In the genomic region with DNA sequence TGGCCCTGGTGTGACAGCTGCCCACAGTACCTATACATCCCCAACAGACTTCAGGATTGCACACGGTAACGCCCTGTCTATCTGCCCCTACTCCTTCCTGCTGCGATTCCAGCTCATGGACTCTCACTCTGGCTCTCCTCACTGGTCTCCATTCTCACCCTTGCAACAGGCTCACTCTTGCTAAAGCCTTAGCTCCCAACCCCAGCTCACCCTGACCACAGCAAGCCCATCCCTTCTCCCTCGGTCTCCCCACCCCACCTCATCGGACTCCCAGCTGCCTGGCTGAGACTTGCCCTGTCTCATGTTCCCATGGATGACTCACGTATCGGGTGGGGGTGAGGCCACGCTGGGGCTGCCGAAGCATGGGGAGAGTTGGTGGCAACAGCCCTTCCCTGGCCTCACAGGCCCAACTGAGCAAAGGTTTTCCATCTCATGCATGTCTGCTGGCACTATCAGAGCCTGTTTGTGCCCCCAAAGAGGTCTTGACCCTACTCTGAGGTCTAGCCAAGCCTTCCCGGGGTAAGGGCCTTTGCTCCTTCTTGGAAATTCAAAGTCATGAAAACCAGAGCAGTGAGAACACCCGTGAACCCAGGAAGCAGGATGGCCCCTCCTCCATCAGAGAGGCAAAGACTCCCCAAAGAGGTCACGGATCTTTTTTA, we compare ENCODE assay signal across 9 cellular contexts. TPM values are rescaled to one million over a fixed set of nuclear protein-coding genes. Genes with fewer than 3 reads are reported as not detected.
A peak's percentile ranks its signal among the peaks of the same experiment; 100 is the strongest.
DNase-seq lines count a peak whose midpoint lies in the region; ATAC-seq and TF ChIP-seq lines count a peak whose summit lies in the region.
"Had no signal": no experiment of that assay in that cellular context is flagged by ENCODE, and none has a peak within 500 bp of the region (broad histone marks: within the 10 kb centered on the region; RNA-seq: fewer than 3 reads in every experiment).

No MANE protein-coding gene starts in this region.

- CTCF ChIA-PET in CD4-positive, alpha-beta T cell (lab: Charles Lee) = no interaction called here

- DNase-seq in COLO668 (lab: John Stamatoyannopoulos, UW; ENCODE audit: unreplicated experiment) (peak; percentile 55), SJCRH30 (peak; percentile 99), psoas muscle (peak; percentile 93 to 96), SKM-1 treated with dmso at 0.1 percent for 144 hours (lab: John Stamatoyannopoulos, UW; ENCODE audit: unreplicated experiment) (no peak)
- no peak for DNase-seq in CD4-positive, alpha-beta T cell
- no peak for DNase-seq in activated effector memory CD4-positive, alpha-beta T cell treated with Interleukin-2 at 50 U/mL for 16 hours

- H3K9me3 ChIP-seq in SJCRH30 (replicated peaks) (no peaks in the 10 kb centered on the region), gastroesophageal sphincter (no peaks in the 10 kb centered on the region), psoas muscle (no peaks in the 10 kb centered on the region)
- H3K9me3 ChIP-seq in CD4-positive, alpha-beta T cell (ENCODE audit: control insufficient read depth, low read length) = no peaks in the 10 kb centered on the region

- ATAC-seq in gastroesophageal sphincter (peak; percentile 86), psoas muscle (peak; percentile 85 to 88 (median 86)), HG02610 (IDR thresholded peaks at IDR 0.05; ENCODE audit: unreplicated experiment) (no peak)
- no peak for ATAC-seq in CD4-positive, alpha-beta T cell (ENCODE audit: poor library complexity)

- TF ChIP-seq POLR2A in gastroesophageal sphincter (IDR thresholded peaks at IDR 0.05) = no peak

- no peaks in the 10 kb centered on the region for H3K36me3 Mint-ChIP-seq in CD4-positive, alpha-beta T cell (ENCODE audit: low read depth)
- H3K36me3 Mint-ChIP-seq: activated naive CD4-positive, alpha-beta T cell treated with anti-CD3 and anti-CD28 coated beads, Interleukin-2, amount 50 U/mL, for 24 hours had no signal

- intact Hi-C loops in psoas muscle (cut with DNase I) = no loop called here
- intact Hi-C loops in CD4-positive, alpha-beta T cell (cut with DNase I, micrococcal nuclease) = no loop called here

- no peak for TF ChIP-seq EP300 in gastroesophageal sphincter (IDR thresholded peaks at IDR 0.05)

- no peak overlapping the region for H3K4me3 Mint-ChIP-seq in CD4-positive, alpha-beta T cell
- H3K4me3 Mint-ChIP-seq: activated naive CD4-positive, alpha-beta T cell treated with anti-CD3 and anti-CD28 coated beads, Interleukin-2, amount 50 U/mL, for 24 hours had no signal

- no peak overlapping the region for H3K27ac Mint-ChIP-seq in CD4-positive, alpha-beta T cell
- H3K27ac Mint-ChIP-seq: activated naive CD4-positive, alpha-beta T cell treated with anti-CD3 and anti-CD28 coated beads, Interleukin-2, amount 50 U/mL, for 24 hours had no signal

- peaks cover 52% of the 10 kb centered on the region for H3K4me1 ChIP-seq in SJCRH30
- peaks cover 5 to 77% (median 23%) of the 10 kb centered on the region in 3 donors for H3K4me1 ChIP-seq in gastroesophageal sphincter
- H3K4me1 ChIP-seq in psoas muscle = peaks cover 79% of the 10 kb centered on the region

- peaks cover 7% of the 10 kb centered on the region for H3K27me3 Mint-ChIP-seq in CD4-positive, alpha-beta T cell

- POLR2A ChIA-PET in CD4-positive, alpha-beta T cell (lab: Charles Lee) = no interaction called here

- H3K27me3 ChIP-seq in SJCRH30 = no peaks in the 10 kb centered on the region
- no peaks in the 10 kb centered on the region for H3K27me3 ChIP-seq in gastroesophageal sphincter
- H3K27me3 ChIP-seq in psoas muscle (ENCODE audit: insufficient read depth in 3 of 3, low read length in 2 of 3) = no peaks in the 10 kb centered on the region
- no peaks in the 10 kb centered on the region for H3K27me3 ChIP-seq in CD4-positive, alpha-beta T cell (ENCODE audit: control insufficient read depth, insufficient read depth, low read length)

- H3K36me3 ChIP-seq in SJCRH30 (peaks cover 18% of the 10 kb centered on the region; the same call in 1 of the 2 replicates), gastroesophageal sphincter (peaks cover 0 to 22% of the 10 kb centered on the region in 2 donors), psoas muscle (ENCODE audit: insufficient read depth in 1 of 2, low read depth in 1 of 2) (peaks cover 0 to 22% of the 10 kb centered on the region in 2 donors)

- WGBS in gastroesophageal sphincter (ENCODE audit: low coverage in 1 of 2), 2 donors = 48 to 65% methylated on average over 5 to 7 of the region's 12 CpGs
- WGBS in psoas muscle, 3 donors = 31 to 38% (median 37%) methylated on average over 12 of the region's 12 CpGs

- peak overlapping the region; percentile 87 for H3K27ac ChIP-seq in SJCRH30
- peak overlapping the region; percentile 18 to 97 (median 78) for H3K27ac ChIP-seq in gastroesophageal sphincter
- H3K27ac ChIP-seq in psoas muscle = peak overlapping the region; percentile 98
- no peak overlapping the region for H3K27ac ChIP-seq in CD4-positive, alpha-beta T cell (ENCODE audit: low read depth, low read length)

- H3K4me3 ChIP-seq in SJCRH30 = no peak overlapping the region
- no peak overlapping the region for H3K4me3 ChIP-seq in gastroesophageal sphincter
- no peak overlapping the region for H3K4me3 ChIP-seq in psoas muscle

- TF ChIP-seq CTCF in gastroesophageal sphincter (IDR thresholded peaks at IDR 0.05) (no peak), psoas muscle (IDR thresholded peaks at IDR 0.05) (no peak)
- TF ChIP-seq CTCF in CD4-positive, alpha-beta T cell (IDR thresholded peaks at IDR 0.05) = no peak

- H3K4me1 Mint-ChIP-seq in CD4-positive, alpha-beta T cell (ENCODE audit: low read depth) = no peaks in the 10 kb centered on the region
- H3K4me1 Mint-ChIP-seq: activated naive CD4-positive, alpha-beta T cell treated with anti-CD3 and anti-CD28 coated beads, Interleukin-2, amount 50 U/mL, for 24 hours had no signal

- no peaks in the 10 kb centered on the region for H3K9me3 Mint-ChIP-seq in CD4-positive, alpha-beta T cell
- H3K9me3 Mint-ChIP-seq: activated naive CD4-positive, alpha-beta T cell treated with anti-CD3 and anti-CD28 coated beads, Interleukin-2, amount 50 U/mL, for 24 hours had no signal

RNA-seq across cellular contexts. Expression of gene PHLDA3, which starts 7.1 kb away (rescaled TPM):
- total RNA-seq in SJCRH30 (2014; rRNA removed; shearing (Covaris generic)) = 30.8 and 33.9 TPM in 2 replicates
- 100 to 1,000 TPM in 1 of 4 donors, 10 to 100 TPM in 3; 69.2 to 153 (median 84.7) TPM for total RNA-seq in gastroesophageal sphincter
- total RNA-seq in psoas muscle = 100 to 1,000 TPM in 1 of 4 donors, 10 to 100 TPM in 3; 41.8 to 116 (median 78.9) TPM
- polyA plus RNA-seq in psoas muscle = 10 to 100 TPM; 42.3 to 62.4 (median 55.1) TPM
- total RNA-seq in CD4-positive, alpha-beta T cell = under 1 TPM; 0.45 to 0.71 TPM

RNA-seq across cellular contexts. Expression of gene TNNI1, which starts 40.4 kb away (rescaled TPM):
- 230 and 281 TPM in 2 replicates for total RNA-seq in SJCRH30 (2014; rRNA removed; shearing (Covaris generic))
- total RNA-seq in gastroesophageal sphincter = not detected
- 1,000 to 10,000 TPM; 2,137 to 4,600 (median 3,389) TPM for total RNA-seq in psoas muscle
- 1,000 to 10,000 TPM in 2 of 3 donors, 100 to 1,000 TPM in 1; 734 to 2,687 (median 2,500) TPM for polyA plus RNA-seq in psoas muscle
- not detected for total RNA-seq in CD4-positive, alpha-beta T cell

RNA-seq across cellular contexts. Expression of gene CSRP1, which starts 45.0 kb away (rescaled TPM):
- total RNA-seq in SJCRH30 (2014; rRNA removed; shearing (Covaris generic)) = 80.6 and 84.6 TPM in 2 replicates
- total RNA-seq in gastroesophageal sphincter (1,000 to 10,000 TPM; 4,484 to 9,179 (median 5,319) TPM), psoas muscle (10 to 100 TPM; 14.7 to 27.7 (median 24.3) TPM)
- polyA plus RNA-seq in psoas muscle = 10 to 100 TPM; 21.1 to 26.4 (median 23.2) TPM
- 10 to 100 TPM; 34.8 to 39.9 TPM for total RNA-seq in CD4-positive, alpha-beta T cell

Comparison
In these comparisons a context has a peak if more than half of its experiments do, and no peak if none do; other contexts are left out.
1. DNase-seq: peak in COLO668 (single experiment), SJCRH30 (2 of 2) and psoas muscle (2 of 2); none in CD4-positive, alpha-beta T cell (0 of 10), activated effector memory CD4-positive, alpha-beta T cell treated with Interleukin-2 at 50 U/mL for 16 hours (single experiment) and SKM-1 treated with dmso at 0.1 percent for 144 hours (single experiment).
2. ATAC-seq: peak in gastroesophageal sphincter (single experiment) and psoas muscle (4 of 4); none in HG02610 (single experiment) and CD4-positive, alpha-beta T cell (single experiment).
3. RNA of gene PHLDA3, which starts 7.1 kb away (total RNA-seq): 69.2 to 153 TPM in gastroesophageal sphincter, 41.8 to 116 TPM in psoas muscle and 30.8 to 33.9 TPM in SJCRH30; 0.45 to 0.71 TPM in CD4-positive, alpha-beta T cell; every median in the first group is over 10 times any median in the second.
4. RNA of gene TNNI1, which starts 40.4 kb away (total RNA-seq): 2,137 to 4,600 TPM in psoas muscle and 230 to 281 TPM in SJCRH30; not detected in gastroesophageal sphincter and not detected in CD4-positive, alpha-beta T cell; every median in the first group is over 100 times any median in the second.
5. RNA of gene CSRP1, which starts 45.0 kb away (total RNA-seq): 4,484 to 9,179 TPM in gastroesophageal sphincter; 80.6 to 84.6 TPM in SJCRH30, 34.8 to 39.9 TPM in CD4-positive, alpha-beta T cell and 14.7 to 27.7 TPM in psoas muscle; every median in the first group is over 10 times any median in the second.